Comparison of ENCODE assay signal across 8 cellular contexts in the genomic region with DNA sequence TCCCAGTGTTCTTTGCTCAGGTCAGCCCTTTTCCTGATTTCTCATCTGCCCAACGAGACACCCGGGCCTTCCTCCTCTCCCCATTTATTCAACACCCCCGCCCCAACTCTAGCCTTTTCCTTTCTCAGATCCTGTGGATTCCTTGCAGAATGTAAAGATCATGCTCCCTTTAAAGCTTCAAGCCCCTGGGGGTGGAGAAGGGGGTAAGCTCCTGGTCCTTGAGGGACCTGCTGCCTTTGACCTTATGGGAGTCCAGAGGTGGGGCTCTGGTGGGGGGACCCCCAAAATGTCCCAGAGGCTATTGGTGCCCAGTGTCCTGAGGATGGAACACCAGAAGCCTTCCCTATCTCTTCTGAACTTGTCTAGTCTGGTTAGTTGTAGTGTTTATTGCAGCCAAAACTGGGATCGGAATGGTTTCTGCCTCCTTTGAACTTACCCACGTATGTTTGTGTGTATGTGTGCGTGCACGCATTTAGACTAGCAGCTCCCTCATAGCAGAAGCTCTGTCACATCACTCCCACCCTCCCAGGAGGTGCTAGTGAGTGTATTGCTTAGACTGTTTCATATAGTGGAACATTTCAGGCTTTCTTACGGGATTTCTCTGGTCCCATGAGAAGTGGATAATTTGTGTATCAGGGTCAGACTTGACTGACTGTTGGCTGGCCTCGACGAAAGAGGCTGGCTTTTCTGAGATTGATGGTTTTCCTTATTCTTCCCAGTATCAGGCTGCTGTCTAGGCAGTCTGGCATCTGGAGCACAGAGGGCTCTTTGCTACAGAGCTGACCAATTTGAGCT. TPM values are rescaled to one million over a fixed set of nuclear protein-coding genes. Genes with fewer than 3 reads are reported as not detected.
DNase-seq lines count a peak whose midpoint lies in the region; FAIRE-seq and TF ChIP-seq lines count a peak whose summit lies in the region.

No MANE protein-coding gene starts in this region.

- no peak for FAIRE-seq in astrocyte (lab: Jason Lieb, UNC)

- H3K9me3 ChIP-seq in HUES48 (ENCODE audit: control insufficient read depth, insufficient read depth, low read length) (no peaks in the 10 kb centered on the region), astrocyte (ENCODE audit: insufficient read depth, low read depth, low read length) (no peaks in the 10 kb centered on the region)

- H3K27ac Mint-ChIP-seq in astrocyte (ENCODE audit: unreplicated experiment) (peak overlapping the region; percentile 13), type B pancreatic cell (peak overlapping the region; percentile 61)

- peak; percentile 46 for DNase-seq in astrocyte (ENCODE audit: low read depth)
- peak; percentile 42 for DNase-seq in left kidney (ENCODE audit: low read depth, low spot score)
- no peak for DNase-seq in type B pancreatic cell (ENCODE audit: extremely low spot score, unreplicated experiment)
- DNase-seq in NCI-H524 treated with DMSO at 0.1 percent for 48 hours (lab: John Stamatoyannopoulos, UW) = no peak
- no peak for DNase-seq in stimulated activated CD4-positive, alpha-beta T cell treated with anti-CD3 and anti-CD28 coated beads, Interleukin-4, amount 100 ng/mL, for 1 hour
- DNase-seq in NCI-H2196 (lab: John Stamatoyannopoulos, UW; ENCODE audit: unreplicated experiment) = no peak

- peaks cover 57% of the 10 kb centered on the region for H4K20me1 ChIP-seq in astrocyte (ENCODE audit: insufficient read depth, low read length)

- H3K9ac ChIP-seq in HUES48 (ENCODE audit: low read depth, low read length) (no peak overlapping the region), astrocyte (ENCODE audit: low read length) (peak overlapping the region; percentile 85)

- H3K36me3 Mint-ChIP-seq in astrocyte (ENCODE audit: low read depth, unreplicated experiment) = peaks cover 21% of the 10 kb centered on the region
- H3K36me3 Mint-ChIP-seq in type B pancreatic cell = no peaks in the 10 kb centered on the region

- H3K4me1 Mint-ChIP-seq in astrocyte (ENCODE audit: low read depth, unreplicated experiment) (peaks cover 41% of the 10 kb centered on the region), type B pancreatic cell (ENCODE audit: unreplicated experiment) (peaks cover 38% of the 10 kb centered on the region)

- H2AFZ ChIP-seq in ACC112 (ENCODE audit: low read length, unreplicated experiment) (peak overlapping the region; percentile 2), astrocyte (ENCODE audit: low read depth, low read length) (no peak overlapping the region)

- peak overlapping the region; percentile 99 for H3K4me3 Mint-ChIP-seq in astrocyte (ENCODE audit: unreplicated experiment)
- peak overlapping the region; percentile 92 for H3K4me3 Mint-ChIP-seq in type B pancreatic cell

- TF ChIP-seq CTCF in astrocyte (IDR thresholded peaks at IDR 0.05; ENCODE audit: insufficient read depth, low read depth, low read length) = no peak
- no peak for TF ChIP-seq CTCF in type B pancreatic cell (conservative IDR thresholded peaks at IDR 0.05)

- peaks cover 16% of the 10 kb centered on the region for H3K27me3 Mint-ChIP-seq in astrocyte (ENCODE audit: low read depth, unreplicated experiment)
- H3K27me3 Mint-ChIP-seq in type B pancreatic cell = peaks cover 56% of the 10 kb centered on the region

- H3K79me2 ChIP-seq in ACC112 (ENCODE audit: control insufficient read depth, insufficient read depth, low read length, unreplicated experiment) = peaks cover 57% of the 10 kb centered on the region
- H3K79me2 ChIP-seq in astrocyte (ENCODE audit: insufficient read depth, low read length) = peaks cover 56% of the 10 kb centered on the region

- H3K36me3 ChIP-seq in ACC112 (ENCODE audit: insufficient read depth, low read length) (no peaks in the 10 kb centered on the region), HUES48 (ENCODE audit: control insufficient read depth, insufficient read depth, low read length) (no peaks in the 10 kb centered on the region), astrocyte (ENCODE audit: insufficient read depth, low read length) (peaks cover 11% of the 10 kb centered on the region)

- H3K4me2 ChIP-seq in astrocyte (ENCODE audit: low read length) = peak overlapping the region; percentile 94

- peak overlapping the region; percentile 97 for H3K4me3 ChIP-seq in ACC112 (ENCODE audit: low read depth, low read length)
- peak overlapping the region; percentile 18 for H3K4me3 ChIP-seq in HUES48 (ENCODE audit: low read depth, low read length)
- H3K4me3 ChIP-seq in astrocyte (ENCODE audit: insufficient read depth, low read depth, low read length) = peak overlapping the region; percentile 94

- H3K27ac ChIP-seq in ACC112 (ENCODE audit: low read depth, low read length) (no peak overlapping the region), HUES48 (ENCODE audit: low read depth, low read length) (no peak overlapping the region), astrocyte (ENCODE audit: low read depth, low read length) (no peak overlapping the region)

- H3K27me3 ChIP-seq in ACC112 (ENCODE audit: insufficient read depth, low read length) (no peaks in the 10 kb centered on the region), HUES48 (ENCODE audit: control insufficient read depth, insufficient read depth, low read length) (peaks cover 45% of the 10 kb centered on the region), astrocyte (ENCODE audit: insufficient read depth, low read length) (no peaks in the 10 kb centered on the region)

- peaks cover 3% of the 10 kb centered on the region for H3K9me3 Mint-ChIP-seq in astrocyte (ENCODE audit: unreplicated experiment)
- H3K9me3 Mint-ChIP-seq in type B pancreatic cell = no peaks in the 10 kb centered on the region

- H3K4me1 ChIP-seq in ACC112 (ENCODE audit: control insufficient read depth, insufficient read depth, low read length, unreplicated experiment) (peaks cover 36% of the 10 kb centered on the region), HUES48 (ENCODE audit: control insufficient read depth, insufficient read depth, low read length) (peaks cover 39% of the 10 kb centered on the region), astrocyte (ENCODE audit: insufficient read depth, low read length) (peaks cover 49% of the 10 kb centered on the region)

RNA-seq across cellular contexts. Expression of gene GALNT10, which starts 1.1 kb away (rescaled TPM):
- 96.1 and 118 TPM in 2 replicates for total RNA-seq in astrocyte
- total RNA-seq in type B pancreatic cell (ENCODE audit: low replicate concordance) = 18.2 and 23.0 TPM in 2 replicates

Comparison
In these comparisons a context has a peak if more than half of its experiments do, and no peak if none do; other contexts are left out.
1. H3K4me3 ChIP-seq: peak in every context shown above with its lines; median percentile 97 in ACC112; 94 in astrocyte; 18 in HUES48.
2. DNase-seq: peak in astrocyte (single experiment) and left kidney (single experiment); none in type B pancreatic cell (single experiment), NCI-H524 treated with DMSO at 0.1 percent for 48 hours (single experiment), stimulated activated CD4-positive, alpha-beta T cell treated with anti-CD3 and anti-CD28 coated beads, Interleukin-4, amount 100 ng/mL, for 1 hour (single experiment) and NCI-H2196 (single experiment).